In genomic region chr4:76342191-76342590, GRCh38 we compare ENCODE assay signal across 16 cellular contexts. TPM values are rescaled to one million over a fixed set of nuclear protein-coding genes. Genes with fewer than 3 reads are reported as not detected.
"Had no signal": no experiment of that assay in that cellular context is flagged by ENCODE, and none has a peak within 500 bp of the region (broad histone marks: within the 10 kb centered on the region; RNA-seq: fewer than 3 reads in every experiment).

No MANE protein-coding gene starts in this region.

- ATAC-seq: foreskin keratinocyte; naive thymus-derived CD4-positive, alpha-beta T cell; stimulated activated effector memory CD8-positive, alpha-beta T cell treated with anti-CD3 and anti-CD28 coated beads, Interleukin-12 subunit alpha, Interleukin-12 subunit beta, amount 100 ng/mL, for 72 hours; WTC11 had no signal

- H2AFZ ChIP-seq: parathyroid adenoma had no signal

- H3K36me3 ChIP-seq: colonic mucosa, heart left ventricle, thyroid gland, vagina had no signal

- H3K4me1 ChIP-seq: colonic mucosa, foreskin keratinocyte, parathyroid adenoma, thyroid gland, vagina had no signal

- H3K27ac ChIP-seq: colonic mucosa, foreskin keratinocyte, parathyroid adenoma, skin epidermis, thyroid gland, vagina had no signal

- H3K4me3 ChIP-seq: colonic mucosa, heart left ventricle, skin epidermis, thyroid gland, vagina had no signal

- H3K9ac ChIP-seq: parathyroid adenoma had no signal

- DNase-seq: activated CD4-positive, alpha-beta T cell treated with anti-CD3 and anti-CD28 coated beads for 48 hours; activated CD8-positive, alpha-beta memory T cell treated with anti-CD3 and anti-CD28 coated beads for 24 hours; activated naive CD4-positive, alpha-beta T cell treated with anti-CD3 and anti-CD28 coated beads for 36 hours; caudate nucleus; colonic mucosa; foreskin keratinocyte; heart left ventricle; islet precursor cell; midbrain; naive thymus-derived CD4-positive, alpha-beta T cell; thyroid gland had no signal

- H3K27me3 ChIP-seq: colonic mucosa, heart left ventricle, thyroid gland, vagina had no signal

- H3K79me2 ChIP-seq: parathyroid adenoma had no signal

- H3K9me3 ChIP-seq: colonic mucosa, thyroid gland, vagina had no signal

RNA-seq across cellular contexts. Expression of gene STBD1, which starts 35.7 kb away (rescaled TPM):
- total RNA-seq: activated naive CD4-positive, alpha-beta T cell treated with anti-CD3 and anti-CD28 coated beads for 36 hours had no signal
